29 cellular contexts compared by ENCODE assay signal in genomic region chr2:130381145-130381544, GRCh38. TPM values are rescaled to one million over a fixed set of nuclear protein-coding genes. Genes with fewer than 3 reads are reported as not detected.
DNase-seq lines count a peak whose midpoint lies in the region; ATAC-seq, FAIRE-seq and TF ChIP-seq lines count a peak whose summit lies in the region.
"Had no signal": no experiment of that assay in that cellular context is flagged by ENCODE, and none has a peak within 500 bp of the region (broad histone marks: within the 10 kb centered on the region; RNA-seq: fewer than 3 reads in every experiment).

No MANE protein-coding gene starts in this region.

- intact Hi-C loops in HepG2 (cut with micrococcal nuclease; ENCODE audit: unreplicated experiment), result no loop called here
- intact Hi-C loops in right lobe of liver (cut with DNase I), result no loop called here

- H3K9me2 ChIP-seq in Karpas-422 (replicated peaks; ENCODE audit: insufficient read depth, low read length), result no peaks in the 10 kb centered on the region

- no peaks in the 10 kb centered on the region for H3K79me2 ChIP-seq in HepG2 (ENCODE audit: insufficient read depth, low read length)
- peaks cover 36% of the 10 kb centered on the region for H3K79me2 ChIP-seq in Karpas-422 (ENCODE audit: low read length)

- TF ChIP-seq POLR2A in HepG2 (IDR thresholded peaks at IDR 0.05; ENCODE audit: insufficient read depth in 1 of 2, low read depth in 2 of 2, low read length in 2 of 2) (no peak), right lobe of liver (IDR thresholded peaks at IDR 0.05) (no peak)

- ATAC-seq in HepG2 (no peak), right lobe of liver (no peak)
- no peak for ATAC-seq in central memory CD8-positive, alpha-beta T cell (replicated peaks; ENCODE audit: extremely low read depth, poor library complexity, severe bottlenecking)
- ATAC-seq in stimulated activated naive B cell treated with anti-CD40 and anti-IgM and Interleukin-4, amounts not matched to agents 10 μg/mL and 1 μg/mL and 100 μg/mL, for 72 hours (replicated peaks), result no peak
- ATAC-seq in activated CD8-positive, alpha-beta memory T cell treated with anti-CD3 and anti-CD28 coated beads, Interleukin-2, amount 10 ng/mL, durations not matched to agents 7 days and 5 days, result no peak
- ATAC-seq: HCT116 had no signal

- H3K4me1 ChIP-seq in HepG2 (ENCODE audit: insufficient read depth, low read length), result no peaks in the 10 kb centered on the region
- peaks cover 0 to 6% (median 0%) of the 10 kb centered on the region in 4 donors for H3K4me1 ChIP-seq in right lobe of liver
- H3K4me1 ChIP-seq in Karpas-422 (ENCODE audit: low read length), result peaks cover 78% of the 10 kb centered on the region

- H3K9me3 ChIP-seq in HepG2 (ENCODE audit: low read length), result no peaks in the 10 kb centered on the region
- no peaks in the 10 kb centered on the region for H3K9me3 ChIP-seq in right lobe of liver
- H3K9me3 ChIP-seq in Karpas-422 (ENCODE audit: low read length), result no peaks in the 10 kb centered on the region

- H4K20me1 ChIP-seq in HepG2 (ENCODE audit: insufficient read depth, low read length) (no peaks in the 10 kb centered on the region), Karpas-422 (ENCODE audit: insufficient read depth, low read depth, low read length) (no peaks in the 10 kb centered on the region)

- no peak overlapping the region for H3K4me3 Mint-ChIP-seq in central memory CD8-positive, alpha-beta T cell
- H3K4me3 Mint-ChIP-seq in stimulated activated naive B cell treated with anti-CD40 and anti-IgM and Interleukin-4, amounts not matched to agents 10 μg/mL and 1 μg/mL and 100 μg/mL, for 72 hours, result peak overlapping the region; percentile 8 to 16
- H3K4me3 Mint-ChIP-seq in activated CD8-positive, alpha-beta memory T cell treated with anti-CD3 and anti-CD28 coated beads, Interleukin-2, amount 10 ng/mL, durations not matched to agents 7 days and 5 days, result no peak overlapping the region
- H3K4me3 Mint-ChIP-seq: CD8-positive, alpha-beta memory T cell had no signal

- H3K9ac ChIP-seq in HepG2 (ENCODE audit: insufficient read depth, low read depth, low read length) (no peak overlapping the region), Karpas-422 (ENCODE audit: low read length) (0 out of 2 replicates have a peak overlapping the region, but pooled peaks have one; percentile 8)

- H3K4me1 Mint-ChIP-seq in central memory CD8-positive, alpha-beta T cell, result peaks cover 60% of the 10 kb centered on the region
- H3K4me1 Mint-ChIP-seq in stimulated activated naive B cell treated with anti-CD40 and anti-IgM and Interleukin-4, amounts not matched to agents 10 μg/mL and 1 μg/mL and 100 μg/mL, for 72 hours, result peaks cover 59 to 65% of the 10 kb centered on the region in 2 donors
- peaks cover 43% of the 10 kb centered on the region for H3K4me1 Mint-ChIP-seq in activated CD8-positive, alpha-beta memory T cell treated with anti-CD3 and anti-CD28 coated beads, Interleukin-2, amount 10 ng/mL, durations not matched to agents 7 days and 5 days

- peaks cover 4 to 27% of the 10 kb centered on the region in 2 experiments for H3K27me3 ChIP-seq in HepG2 (ENCODE audit: control insufficient read depth in 1 of 2, insufficient read depth in 2 of 2, low read length in 2 of 2)
- no peaks in the 10 kb centered on the region for H3K27me3 ChIP-seq in right lobe of liver
- H3K27me3 ChIP-seq in Karpas-422 (ENCODE audit: low read length), result no peaks in the 10 kb centered on the region

- H3K9me3 Mint-ChIP-seq in central memory CD8-positive, alpha-beta T cell, result no peaks in the 10 kb centered on the region
- peaks cover 0 to under 1% of the 10 kb centered on the region in 2 donors for H3K9me3 Mint-ChIP-seq in stimulated activated naive B cell treated with anti-CD40 and anti-IgM and Interleukin-4, amounts not matched to agents 10 μg/mL and 1 μg/mL and 100 μg/mL, for 72 hours
- no peaks in the 10 kb centered on the region for H3K9me3 Mint-ChIP-seq in activated CD8-positive, alpha-beta memory T cell treated with anti-CD3 and anti-CD28 coated beads, Interleukin-2, amount 10 ng/mL, durations not matched to agents 7 days and 5 days (ENCODE audit: low read depth)
- H3K9me3 Mint-ChIP-seq: CD8-positive, alpha-beta memory T cell had no signal

- H3K4me2 ChIP-seq in HepG2 (ENCODE audit: low read depth, low read length) (no peak overlapping the region), Karpas-422 (ENCODE audit: low read depth, low read length, poor library complexity, severe bottlenecking) (peak overlapping the region; percentile 0)

- TF ChIP-seq RAD21 in HepG2 (CRISPR knock-in tag; IDR thresholded peaks at IDR 0.05), result no peak

- DNase-seq in HepG2 (ENCODE audit: low spot score) (no peak), right lobe of liver (no peak), Karpas-422 (no peak), kidney tubule cell (ENCODE audit: low spot score) (no peak), substantia nigra (lab: John Stamatoyannopoulos, UW) (no peak)
- DNase-seq in central memory CD8-positive, alpha-beta T cell (ENCODE audit: low spot score in 2 of 2), result no peak
- no peak for DNase-seq in stimulated activated naive B cell treated with anti-CD40 and anti-IgM and Interleukin-4, amounts not matched to agents 10 μg/mL and 1 μg/mL and 100 μg/mL, for 72 hours
- no peak for DNase-seq in activated CD8-positive, alpha-beta memory T cell treated with anti-CD3 and anti-CD28 coated beads, Interleukin-2, amount 10 ng/mL, durations not matched to agents 7 days and 5 days
- DNase-seq: CD8-positive, alpha-beta memory T cell; DMS 273 treated with DMSO at 0.1 percent for 48 hours; DMS79; GF-D8; Kasumi-1; NCI-H1092 treated with DMSO at 0.1 percent for 48 hours; NCI-H1436; NCI-H1930; NCI-H2107; NCI-H446; NCI-H526; NCI-H82; NK-92 treated with Interleukin-12 subunit alpha and Interleukin-12 subunit beta, amount 100 ng/mL, for 24 hours; SHP77 had no signal

- TF ChIP-seq CTCF in HepG2 (CRISPR knock-in tag; IDR thresholded peaks at IDR 0.05) (no peak), right lobe of liver (IDR thresholded peaks at IDR 0.05) (no peak)

- no TSS peak for BruUV-seq in HepG2 (replicated peaks; lab: Mats Ljungman, UMichigan)

- POLR2A ChIA-PET in HepG2 (lab: Yijun Ruan, JAX), result no interaction called here

- no peak for FAIRE-seq in HepG2 (lab: Jason Lieb, UNC)
- FAIRE-seq: A204.1, GM12892, H1 had no signal

- in situ Hi-C loops in HepG2 (cut with HindIII; ENCODE audit: extremely low pct_ligation_motif_present, low pct_unique_long_range_greater_than_20kb), result no loop called here

- H3K36me3 ChIP-seq in HepG2 (replicated peaks in 1 of 2; ENCODE audit: control insufficient read depth in 1 of 2, insufficient read depth in 2 of 2, low read length in 2 of 2) (no peaks in the 10 kb centered on the region), right lobe of liver (no peaks in the 10 kb centered on the region), Karpas-422 (ENCODE audit: insufficient read depth, low read length) (peaks cover 16% of the 10 kb centered on the region)

- H3K36me3 Mint-ChIP-seq in central memory CD8-positive, alpha-beta T cell (ENCODE audit: insufficient read depth), result peaks cover 3% of the 10 kb centered on the region
- H3K36me3 Mint-ChIP-seq in stimulated activated naive B cell treated with anti-CD40 and anti-IgM and Interleukin-4, amounts not matched to agents 10 μg/mL and 1 μg/mL and 100 μg/mL, for 72 hours, result peaks cover 31 to 53% of the 10 kb centered on the region in 2 donors
- peaks cover 40% of the 10 kb centered on the region for H3K36me3 Mint-ChIP-seq in activated CD8-positive, alpha-beta memory T cell treated with anti-CD3 and anti-CD28 coated beads, Interleukin-2, amount 10 ng/mL, durations not matched to agents 7 days and 5 days

- CTCF ChIA-PET in HepG2 (lab: Yijun Ruan, JAX; ENCODE audit: low intra/inter-chr PET ratio, low total read pairs), result no interaction called here
- CTCF ChIA-PET in activated CD8-positive, alpha-beta memory T cell treated with anti-CD3 and anti-CD28 coated beads, Interleukin-2, amount 10 ng/mL, durations not matched to agents 7 days and 5 days (lab: Charles Lee), result no interaction called here

- H3K27ac Mint-ChIP-seq in central memory CD8-positive, alpha-beta T cell (ENCODE audit: low read depth), result peak overlapping the region; percentile 77
- peak overlapping the region; percentile 86 for H3K27ac Mint-ChIP-seq in stimulated activated naive B cell treated with anti-CD40 and anti-IgM and Interleukin-4, amounts not matched to agents 10 μg/mL and 1 μg/mL and 100 μg/mL, for 72 hours
- H3K27ac Mint-ChIP-seq in activated CD8-positive, alpha-beta memory T cell treated with anti-CD3 and anti-CD28 coated beads, Interleukin-2, amount 10 ng/mL, durations not matched to agents 7 days and 5 days, result no peak overlapping the region

- no peak overlapping the region for H2AFZ ChIP-seq in HepG2 (ENCODE audit: low read length)
- no peak overlapping the region for H2AFZ ChIP-seq in Karpas-422 (ENCODE audit: low read length)

- H3K4me3 ChIP-seq in HepG2 (replicated peaks in 1 of 3; ENCODE audit: insufficient read depth in 1 of 3, low read depth in 2 of 3, low read length in 3 of 3) (no peak overlapping the region), right lobe of liver (no peak overlapping the region), Karpas-422 (ENCODE audit: low read length) (no peak overlapping the region)

- 5% methylated on average over 4 of the region's 4 CpGs for WGBS in HepG2 (ENCODE audit: low lambda C conversion rate)
- 50% methylated on average over 1 of the region's 4 CpGs for WGBS in right lobe of liver (ENCODE audit: insufficient coverage, low coverage, low lambda C conversion rate, missing lambda C conversion rate)

- TF ChIP-seq EP300 in HepG2 (IDR thresholded peaks at IDR 0.05; ENCODE audit: low read depth in 2 of 2, low read length in 2 of 2) (no peak), HepG2 (CRISPR knock-in tag; IDR thresholded peaks at IDR 0.05; ENCODE audit: borderline replicate concordance) (no peak)

- H3K27me3 Mint-ChIP-seq in central memory CD8-positive, alpha-beta T cell, result no peaks in the 10 kb centered on the region
- H3K27me3 Mint-ChIP-seq in stimulated activated naive B cell treated with anti-CD40 and anti-IgM and Interleukin-4, amounts not matched to agents 10 μg/mL and 1 μg/mL and 100 μg/mL, for 72 hours, result no peaks in the 10 kb centered on the region
- no peaks in the 10 kb centered on the region for H3K27me3 Mint-ChIP-seq in activated CD8-positive, alpha-beta memory T cell treated with anti-CD3 and anti-CD28 coated beads, Interleukin-2, amount 10 ng/mL, durations not matched to agents 7 days and 5 days
- H3K27me3 Mint-ChIP-seq: CD8-positive, alpha-beta memory T cell had no signal

- H3K27ac ChIP-seq in HepG2 (ENCODE audit: extremely low read length, insufficient read depth, low read length) (no peak overlapping the region), right lobe of liver (no peak overlapping the region), Karpas-422 (ENCODE audit: low read length) (peak overlapping the region; percentile 93), substantia nigra (ENCODE audit: low read depth, low read length, poor library complexity, severe bottlenecking) (no peak overlapping the region)
- H3K27ac ChIP-seq: C4-2B, HL-60, RWPE1 had no signal

RNA-seq across cellular contexts. Expression of gene PTPN18, which starts 25.3 kb away (rescaled TPM):
- total RNA-seq in HepG2 (2016; rRNA removed; fragmentation: Illumina TruSeq; extraction: Trizol) (10.8 and 14.8 TPM in 2 replicates), right lobe of liver (10 to 100 TPM; 25.6 to 43.5 (median 30.3) TPM)
- 8.0 and 13.0 TPM in 2 replicates for total RNA-seq in HepG2 (2016; cell fraction: cytosol; rRNA removed; fragmentation: Illumina TruSeq; extraction: Trizol; ENCODE audit: low read depth)
- 7.6 and 15.8 TPM in 2 replicates for total RNA-seq in HepG2 (2016; cell fraction: insoluble cytoplasmic fraction; rRNA removed; fragmentation: Illumina TruSeq; extraction: Trizol)
- total RNA-seq in HepG2 (2016; cell fraction: membrane; rRNA removed; fragmentation: Illumina TruSeq; extraction: Trizol), result 16.2 and 20.0 TPM in 2 replicates
- 20.9 and 28.1 TPM in 2 replicates for total RNA-seq in HepG2 (2016; cell fraction: nucleus; rRNA removed; fragmentation: Illumina TruSeq; extraction: Trizol)
- polyA plus RNA-seq in HepG2 (2011; rRNA removed), result 39.5 and 39.6 TPM in 2 replicates
- polyA plus RNA-seq in HepG2 (2011; cell fraction: cytosol; rRNA removed), result 19.5 and 25.1 TPM in 2 replicates
- polyA plus RNA-seq in HepG2 (2011; cell fraction: nucleus; rRNA removed), result 126 and 152 TPM in 2 replicates
- 18.3 and 19.5 TPM in 2 replicates for polyA plus RNA-seq in HepG2 (2012)
- 10.6 and 15.8 TPM in 2 replicates for polyA plus RNA-seq in HepG2 (2016; cell fraction: cytosol; fragmentation: Illumina TruSeq; extraction: Trizol; ENCODE audit: low read depth)
- polyA plus RNA-seq in HepG2 (2016; cell fraction: insoluble cytoplasmic fraction; fragmentation: Illumina TruSeq; extraction: Trizol; ENCODE audit: low read depth), result 14.2 and 24.0 TPM in 2 replicates
- polyA plus RNA-seq in HepG2 (2016; cell fraction: membrane; fragmentation: Illumina TruSeq; extraction: Trizol; ENCODE audit: low read depth), result 22.4 and 27.8 TPM in 2 replicates
- 91.6 and 101 TPM in 2 replicates for polyA plus RNA-seq in HepG2 (2016; cell fraction: nucleus; fragmentation: Illumina TruSeq; extraction: Trizol; ENCODE audit: insufficient read depth, low read depth)
- polyA minus RNA-seq in HepG2 (2011; rRNA and poly(A)+ RNA removed; ENCODE audit: low replicate concordance), result 47.1 and 49.5 TPM in 2 replicates
- polyA minus RNA-seq in HepG2 (2011; cell fraction: cytosol; rRNA and poly(A)+ RNA removed), result 13.8 and 15.2 TPM in 2 replicates
- polyA minus RNA-seq in HepG2 (2011; cell fraction: nucleus; rRNA and poly(A)+ RNA removed), result 62.4 and 69.0 TPM in 2 replicates
- 229 and 264 TPM in 2 replicates for total RNA-seq in Karpas-422 (2014; rRNA removed; shearing (Covaris generic); ENCODE audit: low replicate concordance)
- total RNA-seq in activated CD8-positive, alpha-beta memory T cell treated with anti-CD3 and anti-CD28 coated beads, Interleukin-2, amount 10 ng/mL, durations not matched to agents 7 days and 5 days, result 10 to 100 TPM; 82.3 to 90.5 TPM

RNA-seq across cellular contexts. Expression of gene IMP4, which starts 38.4 kb away (rescaled TPM):
- total RNA-seq in HepG2 (2016; rRNA removed; fragmentation: Illumina TruSeq; extraction: Trizol) (142 and 153 TPM in 2 replicates), right lobe of liver (100 to 1,000 TPM in 2 of 6 experiments, 10 to 100 TPM in 4; 43.1 to 136 (median 56.7) TPM)
- total RNA-seq in HepG2 (2016; cell fraction: cytosol; rRNA removed; fragmentation: Illumina TruSeq; extraction: Trizol; ENCODE audit: low read depth), result 85.2 and 85.6 TPM in 2 replicates
- 148 and 152 TPM in 2 replicates for total RNA-seq in HepG2 (2016; cell fraction: insoluble cytoplasmic fraction; rRNA removed; fragmentation: Illumina TruSeq; extraction: Trizol)
- total RNA-seq in HepG2 (2016; cell fraction: membrane; rRNA removed; fragmentation: Illumina TruSeq; extraction: Trizol), result 114 and 119 TPM in 2 replicates
- 83.0 and 87.0 TPM in 2 replicates for total RNA-seq in HepG2 (2016; cell fraction: nucleus; rRNA removed; fragmentation: Illumina TruSeq; extraction: Trizol)
- 158 and 167 TPM in 2 replicates for polyA plus RNA-seq in HepG2 (2011; rRNA removed)
- 161 and 264 TPM in 2 replicates for polyA plus RNA-seq in HepG2 (2011; cell fraction: cytosol; rRNA removed)
- 321 and 379 TPM in 2 replicates for polyA plus RNA-seq in HepG2 (2011; cell fraction: nucleus; rRNA removed)
- 91.4 and 129 TPM in 2 replicates for polyA plus RNA-seq in HepG2 (2012)
- 122 and 142 TPM in 2 replicates for polyA plus RNA-seq in HepG2 (2016; cell fraction: cytosol; fragmentation: Illumina TruSeq; extraction: Trizol; ENCODE audit: low read depth)
- 167 and 186 TPM in 2 replicates for polyA plus RNA-seq in HepG2 (2016; cell fraction: insoluble cytoplasmic fraction; fragmentation: Illumina TruSeq; extraction: Trizol; ENCODE audit: low read depth)
- 126 and 131 TPM in 2 replicates for polyA plus RNA-seq in HepG2 (2016; cell fraction: membrane; fragmentation: Illumina TruSeq; extraction: Trizol; ENCODE audit: low read depth)
- polyA plus RNA-seq in HepG2 (2016; cell fraction: nucleus; fragmentation: Illumina TruSeq; extraction: Trizol; ENCODE audit: insufficient read depth, low read depth), result 177 and 185 TPM in 2 replicates
- 143 and 197 TPM in 2 replicates for polyA minus RNA-seq in HepG2 (2011; rRNA and poly(A)+ RNA removed; ENCODE audit: low replicate concordance)
- 41.3 and 41.8 TPM in 2 replicates for polyA minus RNA-seq in HepG2 (2011; cell fraction: cytosol; rRNA and poly(A)+ RNA removed)
- 91.3 and 103 TPM in 2 replicates for polyA minus RNA-seq in HepG2 (2011; cell fraction: nucleus; rRNA and poly(A)+ RNA removed)
- total RNA-seq in Karpas-422 (2014; rRNA removed; shearing (Covaris generic); ENCODE audit: low replicate concordance), result 233 and 379 TPM in 2 replicates
- 100 to 1,000 TPM in 1 of 2 experiments, 10 to 100 TPM in 1; 85.8 to 115 TPM for total RNA-seq in activated CD8-positive, alpha-beta memory T cell treated with anti-CD3 and anti-CD28 coated beads, Interleukin-2, amount 10 ng/mL, durations not matched to agents 7 days and 5 days

Comparison
In these comparisons a context has a peak if more than half of its experiments do, and no peak if none do; other contexts are left out.
1. H3K4me3 Mint-ChIP-seq: peak in stimulated activated naive B cell treated with anti-CD40 and anti-IgM and Interleukin-4, amounts not matched to agents 10 μg/mL and 1 μg/mL and 100 μg/mL, for 72 hours (2 of 2); none in central memory CD8-positive, alpha-beta T cell (single experiment) and activated CD8-positive, alpha-beta memory T cell treated with anti-CD3 and anti-CD28 coated beads, Interleukin-2, amount 10 ng/mL, durations not matched to agents 7 days and 5 days (single experiment).